In the genomic region with DNA sequence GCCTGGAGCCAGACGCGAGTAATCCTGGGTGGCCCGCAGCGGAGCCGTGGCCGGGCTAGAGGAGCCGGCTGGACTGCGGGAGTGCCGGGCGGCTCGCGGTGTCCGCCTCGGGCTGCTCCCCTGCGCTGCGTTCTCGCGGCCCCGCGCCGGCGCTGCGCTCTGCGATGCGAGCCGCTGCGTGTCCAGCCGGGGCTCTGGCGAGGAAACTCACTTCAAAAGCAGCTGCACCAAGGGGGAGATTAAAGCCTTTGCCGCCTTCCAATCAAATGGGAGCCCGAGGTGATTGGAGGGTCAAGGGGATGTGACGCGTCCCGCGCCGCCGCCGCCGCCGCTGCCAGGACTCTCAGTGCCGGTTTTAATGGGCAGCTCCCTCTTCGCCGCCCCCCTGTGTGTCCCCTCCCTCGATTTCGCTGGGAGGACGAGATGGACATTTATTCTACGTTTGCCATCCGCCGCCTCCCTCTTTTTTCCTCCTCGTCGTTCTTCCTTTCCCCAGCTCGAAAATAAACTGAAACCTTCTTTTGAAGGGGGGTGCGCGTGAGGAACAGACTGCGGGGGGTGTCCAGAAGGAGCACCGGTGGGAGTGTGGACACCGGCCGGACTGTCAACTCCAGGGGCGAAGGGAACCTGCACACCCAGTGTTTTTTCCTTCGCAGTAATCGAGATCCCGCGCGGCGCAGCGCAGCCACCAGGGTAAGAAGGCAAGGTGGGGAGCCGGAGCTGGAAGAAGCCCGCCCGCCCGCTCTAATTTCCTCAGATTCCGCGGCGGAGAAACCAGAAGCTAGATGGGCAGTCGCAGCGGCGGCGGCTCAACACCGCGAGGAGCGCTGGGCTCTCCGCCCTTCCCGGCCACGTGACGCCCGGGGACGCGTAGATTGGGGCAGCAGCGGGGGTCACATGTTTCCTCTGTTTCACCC, we compare ENCODE assay signal across 1 cellular context.
TF ChIP-seq lines count a peak whose summit lies in the region.

A gene with protein sequence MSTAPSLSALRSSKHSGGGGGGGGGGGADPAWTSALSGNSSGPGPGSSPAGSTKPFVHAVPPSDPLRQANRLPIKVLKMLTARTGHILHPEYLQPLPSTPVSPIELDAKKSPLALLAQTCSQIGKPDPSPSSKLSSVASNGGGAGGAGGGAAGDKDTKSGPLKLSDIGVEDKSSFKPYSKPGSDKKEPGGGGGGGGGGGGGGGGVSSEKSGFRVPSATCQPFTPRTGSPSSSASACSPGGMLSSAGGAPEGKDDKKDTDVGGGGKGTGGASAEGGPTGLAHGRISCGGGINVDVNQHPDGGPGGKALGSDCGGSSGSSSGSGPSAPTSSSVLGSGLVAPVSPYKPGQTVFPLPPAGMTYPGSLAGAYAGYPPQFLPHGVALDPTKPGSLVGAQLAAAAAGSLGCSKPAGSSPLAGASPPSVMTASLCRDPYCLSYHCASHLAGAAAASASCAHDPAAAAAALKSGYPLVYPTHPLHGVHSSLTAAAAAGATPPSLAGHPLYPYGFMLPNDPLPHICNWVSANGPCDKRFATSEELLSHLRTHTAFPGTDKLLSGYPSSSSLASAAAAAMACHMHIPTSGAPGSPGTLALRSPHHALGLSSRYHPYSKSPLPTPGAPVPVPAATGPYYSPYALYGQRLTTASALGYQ (minus strand): TSS at position 196 of the 917 bp plus-strand sequence. CDS start 345 bp downstream, outside the sequence.

TF ChIP-seq in PFSK-1, 5 proteins besides CTCF, POLR2A, EP300 and RAD21 (continued from another document):
- TF ChIP-seq FOXP2 (optimal IDR thresholded peaks at IDR 0.05; ENCODE audit: borderline replicate concordance, extremely low read depth, extremely low read length, insufficient read depth) (no peak), POLR2AphosphoS5 (IDR thresholded peaks at IDR 0.05; ENCODE audit: low read depth, low read length) (peak; percentile 51)
TF ChIP-seq in PFSK-1: peak in this region for 3.
